8 cellular contexts compared by ENCODE assay signal in genomic region chrX:103831803-103832544, GRCh38. TPM values are rescaled to one million over a fixed set of nuclear protein-coding genes. Genes with fewer than 3 reads are reported as not detected.
A peak's percentile ranks its signal among the peaks of the same experiment; 100 is the strongest.
DNase-seq lines count a peak whose midpoint lies in the region; ATAC-seq and TF ChIP-seq lines count a peak whose summit lies in the region.

Gene RAB9B (minus strand): TSS chrX:103832257. CDS start chrX:103825784, 6,473 bp downstream.

- peak; percentile 44 for DNase-seq in COLO668 (lab: John Stamatoyannopoulos, UW; ENCODE audit: unreplicated experiment)
- DNase-seq in HT1080 (ENCODE audit: low read depth): peak; percentile 36
- DNase-seq in SJSA1 (ENCODE audit: low read depth in 1 of 2, low spot score in 2 of 2): peak; percentile 7 to 43
- DNase-seq in amygdala (lab: John Stamatoyannopoulos, UW): peak in 52 of 56 donors; percentile 2 to 73 (median 38)
- DNase-seq in right atrium auricular region (ENCODE audit: low spot score): peak; percentile 62
- peak; percentile 57 for DNase-seq in progenitor cell of endocrine pancreas (ENCODE audit: low spot score, unreplicated experiment)
- DNase-seq in superior temporal gyrus (ENCODE audit: extremely low spot score): no peak

- H3K36me3 Mint-ChIP-seq in progenitor cell of endocrine pancreas (ENCODE audit: insufficient read depth): no peaks in the 10 kb centered on the region

- H3K27ac ChIP-seq in SJSA1 (no peak within 1 kb of the TSS), right atrium auricular region (peak within 1 kb of the TSS; percentile 74 to 89)

- H3K27me3 Mint-ChIP-seq in progenitor cell of endocrine pancreas: peaks cover 44% of the 10 kb centered on the region

- H3K9me3 Mint-ChIP-seq in progenitor cell of endocrine pancreas (ENCODE audit: low read depth): no peaks in the 10 kb centered on the region

- peak; percentile 90 for ATAC-seq in GM19468 (IDR thresholded peaks at IDR 0.05; ENCODE audit: extremely low read depth, unreplicated experiment)

- H3K4me3 ChIP-seq in SJSA1 (peak within 1 kb of the TSS; percentile 27), right atrium auricular region (peak within 1 kb of the TSS; percentile 52 to 54)

- H3K4me1 ChIP-seq in SJSA1 (replicated peaks) (no peaks in the 10 kb centered on the region), right atrium auricular region (no peaks in the 10 kb centered on the region)

- H3K27me3 ChIP-seq in SJSA1 (replicated peaks) (no peaks in the 10 kb centered on the region), right atrium auricular region (no peaks in the 10 kb centered on the region)

- H3K9me3 ChIP-seq in SJSA1 (replicated peaks) (no peaks in the 10 kb centered on the region), right atrium auricular region (no peaks in the 10 kb centered on the region)

- no peaks in the 10 kb centered on the region for H3K36me3 ChIP-seq in SJSA1
- H3K36me3 ChIP-seq in right atrium auricular region: no peaks in the 10 kb centered on the region

- no peaks in the 10 kb centered on the region for H3K4me1 Mint-ChIP-seq in progenitor cell of endocrine pancreas (ENCODE audit: low read depth)

- H3K27ac Mint-ChIP-seq in progenitor cell of endocrine pancreas: peak within 1 kb of the TSS; percentile 77

- TF ChIP-seq CTCF in right atrium auricular region (IDR thresholded peaks at IDR 0.05) (peak in 1 of 2 donors; percentile 10), progenitor cell of endocrine pancreas (IDR thresholded peaks at IDR 0.05; ENCODE audit: unreplicated experiment) (no peak)

- peak within 1 kb of the TSS; percentile 76 for H3K4me3 Mint-ChIP-seq in progenitor cell of endocrine pancreas (ENCODE audit: low read depth)

RNA-seq across cellular contexts. Expression of gene RAB9B, which starts in this region (rescaled TPM):
- 0.63 and 0.68 TPM in 2 replicates for total RNA-seq in HT1080 (2014; rRNA removed; shearing (Covaris generic))
- 0.12 and 0.24 TPM in 2 replicates for polyA plus RNA-seq in HT1080 (2015; cell fraction: cytosol; rRNA removed)
- polyA plus RNA-seq in HT1080 (2015; cell fraction: nucleus; rRNA removed): 0.36 and 0.56 TPM in 2 replicates
- total RNA-seq in SJSA1 (2014; rRNA removed; shearing (Covaris generic)): 0.50 and 1.7 TPM in 2 replicates
- total RNA-seq in right atrium auricular region: 10 to 100 TPM; 12.7 to 21.1 TPM
- total RNA-seq in progenitor cell of endocrine pancreas: 2.4 and 2.8 TPM in 2 replicates

Comparison
In these comparisons a context has a peak if more than half of its experiments do, and no peak if none do; other contexts are left out.
1. Peak in DNase-seq in HT1080; RNA of the gene not detected or under 1 TPM.